Comparison of ENCODE assay signal across 1 cellular context in the genomic region with DNA sequence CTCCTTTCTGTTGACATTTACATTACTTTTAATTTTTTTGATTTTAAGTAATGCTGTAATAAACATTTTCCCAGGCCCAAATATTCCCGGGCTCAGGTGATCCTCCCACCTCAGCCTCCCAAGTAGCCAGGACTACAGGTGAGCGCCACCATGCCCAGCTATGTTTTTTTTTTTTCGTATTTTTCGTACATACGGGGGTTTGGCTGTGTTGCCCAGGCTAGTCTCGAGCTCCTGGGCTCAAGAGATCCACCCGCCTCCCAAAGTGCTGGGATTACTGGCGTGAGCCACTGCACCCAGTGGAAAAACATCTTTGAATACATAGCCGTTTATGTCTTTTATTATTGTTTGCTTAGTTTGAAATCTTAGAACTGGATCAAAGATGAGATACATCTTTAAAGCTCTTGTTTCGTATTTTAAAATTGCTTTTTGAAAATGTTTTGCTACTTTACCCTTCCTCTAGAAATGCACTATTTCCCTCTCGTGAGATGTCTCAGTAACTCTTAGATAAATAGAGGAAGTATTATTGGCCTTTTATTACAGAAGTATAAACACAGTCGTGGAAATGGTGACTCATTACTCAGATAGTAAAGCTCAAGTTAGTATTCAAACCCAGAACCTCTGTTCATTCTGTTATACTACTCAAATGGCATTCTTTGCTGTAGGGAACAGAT.
TF ChIP-seq lines count a peak whose summit lies in the region.

No MANE protein-coding gene starts in this region.

TF ChIP-seq in K562, 482 proteins besides CTCF, POLR2A, EP300 and RAD21 (continued from another document and continues in another):
- TF ChIP-seq, protein P1, sequence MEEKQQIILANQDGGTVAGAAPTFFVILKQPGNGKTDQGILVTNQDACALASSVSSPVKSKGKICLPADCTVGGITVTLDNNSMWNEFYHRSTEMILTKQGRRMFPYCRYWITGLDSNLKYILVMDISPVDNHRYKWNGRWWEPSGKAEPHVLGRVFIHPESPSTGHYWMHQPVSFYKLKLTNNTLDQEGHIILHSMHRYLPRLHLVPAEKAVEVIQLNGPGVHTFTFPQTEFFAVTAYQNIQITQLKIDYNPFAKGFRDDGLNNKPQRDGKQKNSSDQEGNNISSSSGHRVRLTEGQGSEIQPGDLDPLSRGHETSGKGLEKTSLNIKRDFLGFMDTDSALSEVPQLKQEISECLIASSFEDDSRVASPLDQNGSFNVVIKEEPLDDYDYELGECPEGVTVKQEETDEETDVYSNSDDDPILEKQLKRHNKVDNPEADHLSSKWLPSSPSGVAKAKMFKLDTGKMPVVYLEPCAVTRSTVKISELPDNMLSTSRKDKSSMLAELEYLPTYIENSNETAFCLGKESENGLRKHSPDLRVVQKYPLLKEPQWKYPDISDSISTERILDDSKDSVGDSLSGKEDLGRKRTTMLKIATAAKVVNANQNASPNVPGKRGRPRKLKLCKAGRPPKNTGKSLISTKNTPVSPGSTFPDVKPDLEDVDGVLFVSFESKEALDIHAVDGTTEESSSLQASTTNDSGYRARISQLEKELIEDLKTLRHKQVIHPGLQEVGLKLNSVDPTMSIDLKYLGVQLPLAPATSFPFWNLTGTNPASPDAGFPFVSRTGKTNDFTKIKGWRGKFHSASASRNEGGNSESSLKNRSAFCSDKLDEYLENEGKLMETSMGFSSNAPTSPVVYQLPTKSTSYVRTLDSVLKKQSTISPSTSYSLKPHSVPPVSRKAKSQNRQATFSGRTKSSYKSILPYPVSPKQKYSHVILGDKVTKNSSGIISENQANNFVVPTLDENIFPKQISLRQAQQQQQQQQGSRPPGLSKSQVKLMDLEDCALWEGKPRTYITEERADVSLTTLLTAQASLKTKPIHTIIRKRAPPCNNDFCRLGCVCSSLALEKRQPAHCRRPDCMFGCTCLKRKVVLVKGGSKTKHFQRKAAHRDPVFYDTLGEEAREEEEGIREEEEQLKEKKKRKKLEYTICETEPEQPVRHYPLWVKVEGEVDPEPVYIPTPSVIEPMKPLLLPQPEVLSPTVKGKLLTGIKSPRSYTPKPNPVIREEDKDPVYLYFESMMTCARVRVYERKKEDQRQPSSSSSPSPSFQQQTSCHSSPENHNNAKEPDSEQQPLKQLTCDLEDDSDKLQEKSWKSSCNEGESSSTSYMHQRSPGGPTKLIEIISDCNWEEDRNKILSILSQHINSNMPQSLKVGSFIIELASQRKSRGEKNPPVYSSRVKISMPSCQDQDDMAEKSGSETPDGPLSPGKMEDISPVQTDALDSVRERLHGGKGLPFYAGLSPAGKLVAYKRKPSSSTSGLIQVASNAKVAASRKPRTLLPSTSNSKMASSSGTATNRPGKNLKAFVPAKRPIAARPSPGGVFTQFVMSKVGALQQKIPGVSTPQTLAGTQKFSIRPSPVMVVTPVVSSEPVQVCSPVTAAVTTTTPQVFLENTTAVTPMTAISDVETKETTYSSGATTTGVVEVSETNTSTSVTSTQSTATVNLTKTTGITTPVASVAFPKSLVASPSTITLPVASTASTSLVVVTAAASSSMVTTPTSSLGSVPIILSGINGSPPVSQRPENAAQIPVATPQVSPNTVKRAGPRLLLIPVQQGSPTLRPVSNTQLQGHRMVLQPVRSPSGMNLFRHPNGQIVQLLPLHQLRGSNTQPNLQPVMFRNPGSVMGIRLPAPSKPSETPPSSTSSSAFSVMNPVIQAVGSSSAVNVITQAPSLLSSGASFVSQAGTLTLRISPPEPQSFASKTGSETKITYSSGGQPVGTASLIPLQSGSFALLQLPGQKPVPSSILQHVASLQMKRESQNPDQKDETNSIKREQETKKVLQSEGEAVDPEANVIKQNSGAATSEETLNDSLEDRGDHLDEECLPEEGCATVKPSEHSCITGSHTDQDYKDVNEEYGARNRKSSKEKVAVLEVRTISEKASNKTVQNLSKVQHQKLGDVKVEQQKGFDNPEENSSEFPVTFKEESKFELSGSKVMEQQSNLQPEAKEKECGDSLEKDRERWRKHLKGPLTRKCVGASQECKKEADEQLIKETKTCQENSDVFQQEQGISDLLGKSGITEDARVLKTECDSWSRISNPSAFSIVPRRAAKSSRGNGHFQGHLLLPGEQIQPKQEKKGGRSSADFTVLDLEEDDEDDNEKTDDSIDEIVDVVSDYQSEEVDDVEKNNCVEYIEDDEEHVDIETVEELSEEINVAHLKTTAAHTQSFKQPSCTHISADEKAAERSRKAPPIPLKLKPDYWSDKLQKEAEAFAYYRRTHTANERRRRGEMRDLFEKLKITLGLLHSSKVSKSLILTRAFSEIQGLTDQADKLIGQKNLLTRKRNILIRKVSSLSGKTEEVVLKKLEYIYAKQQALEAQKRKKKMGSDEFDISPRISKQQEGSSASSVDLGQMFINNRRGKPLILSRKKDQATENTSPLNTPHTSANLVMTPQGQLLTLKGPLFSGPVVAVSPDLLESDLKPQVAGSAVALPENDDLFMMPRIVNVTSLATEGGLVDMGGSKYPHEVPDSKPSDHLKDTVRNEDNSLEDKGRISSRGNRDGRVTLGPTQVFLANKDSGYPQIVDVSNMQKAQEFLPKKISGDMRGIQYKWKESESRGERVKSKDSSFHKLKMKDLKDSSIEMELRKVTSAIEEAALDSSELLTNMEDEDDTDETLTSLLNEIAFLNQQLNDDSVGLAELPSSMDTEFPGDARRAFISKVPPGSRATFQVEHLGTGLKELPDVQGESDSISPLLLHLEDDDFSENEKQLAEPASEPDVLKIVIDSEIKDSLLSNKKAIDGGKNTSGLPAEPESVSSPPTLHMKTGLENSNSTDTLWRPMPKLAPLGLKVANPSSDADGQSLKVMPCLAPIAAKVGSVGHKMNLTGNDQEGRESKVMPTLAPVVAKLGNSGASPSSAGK (IDR thresholded peaks at IDR 0.05), result no peak
- TF ChIP-seq, protein P2, sequence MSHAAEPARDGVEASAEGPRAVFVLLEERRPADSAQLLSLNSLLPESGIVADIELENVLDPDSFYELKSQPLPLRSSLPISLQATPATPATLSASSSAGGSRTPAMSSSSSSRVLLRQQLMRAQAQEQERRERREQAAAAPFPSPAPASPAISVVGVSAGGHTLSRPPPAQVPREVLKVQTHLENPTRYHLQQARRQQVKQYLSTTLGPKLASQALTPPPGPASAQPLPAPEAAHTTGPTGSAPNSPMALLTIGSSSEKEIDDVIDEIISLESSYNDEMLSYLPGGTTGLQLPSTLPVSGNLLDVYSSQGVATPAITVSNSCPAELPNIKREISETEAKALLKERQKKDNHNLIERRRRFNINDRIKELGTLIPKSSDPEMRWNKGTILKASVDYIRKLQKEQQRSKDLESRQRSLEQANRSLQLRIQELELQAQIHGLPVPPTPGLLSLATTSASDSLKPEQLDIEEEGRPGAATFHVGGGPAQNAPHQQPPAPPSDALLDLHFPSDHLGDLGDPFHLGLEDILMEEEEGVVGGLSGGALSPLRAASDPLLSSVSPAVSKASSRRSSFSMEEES (CRISPR knock-in tag; IDR thresholded peaks at IDR 0.05), result no peak
- TF ChIP-seq GABPA (tag; conservative IDR thresholded peaks at IDR 0.05; ENCODE audit: low read depth) (no peak), ZNF212 (CRISPR knock-in tag; IDR thresholded peaks at IDR 0.05) (no peak), TRIM24 (IDR thresholded peaks at IDR 0.05) (no peak), ZC3H11A (IDR thresholded peaks at IDR 0.05; ENCODE audit: low read depth, low read length) (no peak), NUFIP1 (IDR thresholded peaks at IDR 0.05; ENCODE audit: partially characterized antibody) (peak; percentile 58), CHD1 (IDR thresholded peaks at IDR 0.05; ENCODE audit: low read length) (no peak), RBM25 (IDR thresholded peaks at IDR 0.05; ENCODE audit: low read depth, low read length, severe bottlenecking) (no peak), CREB1 (IDR thresholded peaks at IDR 0.05) (no peak), CREB1 (CRISPR knock-in tag; IDR thresholded peaks at IDR 0.05) (no peak), ZBTB1 (CRISPR knock-in tag; IDR thresholded peaks at IDR 0.05; ENCODE audit: borderline replicate concordance, low read depth) (no peak), ZNF644 (tag; IDR thresholded peaks at IDR 0.05; ENCODE audit: low read depth) (no peak), NONO (IDR thresholded peaks at IDR 0.05; ENCODE audit: low read depth in 2 of 2, low read length in 1 of 2) (no peak), NR3C1 (CRISPR knock-in tag; IDR thresholded peaks at IDR 0.05) (no peak), SPI1 (IDR thresholded peaks at IDR 0.05; ENCODE audit: borderline replicate concordance, low read depth, low read length) (no peak), KAT8 (IDR thresholded peaks at IDR 0.05; ENCODE audit: low read depth) (no peak), ZNF146 (CRISPR knock-in tag; IDR thresholded peaks at IDR 0.05; ENCODE audit: unreplicated experiment) (no peak), KDM4B (IDR thresholded peaks at IDR 0.05; ENCODE audit: borderline replicate concordance in 2 of 2, low read depth in 1 of 2) (no peak), JUND (IDR thresholded peaks at IDR 0.05; ENCODE audit: borderline replicate concordance, low read depth, low read length) (peak; percentile 95), JUND (tag; IDR thresholded peaks at IDR 0.05; ENCODE audit: borderline replicate concordance, low read depth, low read length) (peak; percentile 98), ZNF785 (CRISPR knock-in tag; IDR thresholded peaks at IDR 0.05) (no peak), ZFX (CRISPR knock-in tag; IDR thresholded peaks at IDR 0.05) (no peak), CHD4 (IDR thresholded peaks at IDR 0.05; ENCODE audit: insufficient read depth, insufficient replicate concordance, low read depth, low read length, poor library complexity, severe bottlenecking) (no peak), PHB2 (IDR thresholded peaks at IDR 0.05; ENCODE audit: low read depth) (no peak), BACH1 (tag; IDR thresholded peaks at IDR 0.05) (no peak), CCAR2 (IDR thresholded peaks at IDR 0.05; ENCODE audit: low read depth, low read length) (no peak), ZNF589 (CRISPR knock-in tag; IDR thresholded peaks at IDR 0.05; ENCODE audit: low read depth) (0 out of 2 replicates have a peak, but pooled peaks have one; percentile 40), ZNF316 (IDR thresholded peaks at IDR 0.05) (no peak), EGR1 (conservative IDR thresholded peaks at IDR 0.05) (no peak), MEF2D (tag; conservative IDR thresholded peaks at IDR 0.05; ENCODE audit: low read depth) (peak; percentile 15; the same call in 1 of the 2 replicates), LCOR (CRISPR knock-in tag; IDR thresholded peaks at IDR 0.05) (no peak), ZKSCAN1 (IDR thresholded peaks at IDR 0.05; ENCODE audit: low read depth, low read length) (no peak), SMARCA4 (IDR thresholded peaks at IDR 0.05) (peak; percentile 83; the same call in 1 of the 2 replicates), GTF2E2 (tag; IDR thresholded peaks at IDR 0.05) (no peak; the same call in 1 of the 2 replicates), CEBPB (tag; IDR thresholded peaks at IDR 0.05) (no peak), SMAD4 (CRISPR knock-in tag; conservative IDR thresholded peaks at IDR 0.05) (0 out of 2 replicates have a peak, but pooled peaks have one; percentile 48), ZNF41 (CRISPR knock-in tag; conservative IDR thresholded peaks at IDR 0.05) (no peak), HNRNPH1 (optimal IDR thresholded peaks at IDR 0.05; ENCODE audit: low read depth, low read length) (no peak), ZNF133 (CRISPR knock-in tag; IDR thresholded peaks at IDR 0.05) (no peak), ATF7 (IDR thresholded peaks at IDR 0.05) (peak; percentile 52; the same call in 1 of the 2 replicates), CBFB (CRISPR knock-in tag; IDR thresholded peaks at IDR 0.05) (no peak), ZNF75A (CRISPR knock-in tag; IDR thresholded peaks at IDR 0.05) (no peak), KDM5B (IDR thresholded peaks at IDR 0.05; ENCODE audit: insufficient replicate concordance, low read depth, low read length) (no peak), L3MBTL2 (IDR thresholded peaks at IDR 0.05) (no peak), ZNF3 (CRISPR knock-in tag; IDR thresholded peaks at IDR 0.05) (no peak), PURB (CRISPR knock-in tag; IDR thresholded peaks at IDR 0.05; ENCODE audit: low read depth) (no peak), ZNF586 (CRISPR knock-in tag; conservative IDR thresholded peaks at IDR 0.05) (no peak)
- TF ChIP-seq, protein P3, sequence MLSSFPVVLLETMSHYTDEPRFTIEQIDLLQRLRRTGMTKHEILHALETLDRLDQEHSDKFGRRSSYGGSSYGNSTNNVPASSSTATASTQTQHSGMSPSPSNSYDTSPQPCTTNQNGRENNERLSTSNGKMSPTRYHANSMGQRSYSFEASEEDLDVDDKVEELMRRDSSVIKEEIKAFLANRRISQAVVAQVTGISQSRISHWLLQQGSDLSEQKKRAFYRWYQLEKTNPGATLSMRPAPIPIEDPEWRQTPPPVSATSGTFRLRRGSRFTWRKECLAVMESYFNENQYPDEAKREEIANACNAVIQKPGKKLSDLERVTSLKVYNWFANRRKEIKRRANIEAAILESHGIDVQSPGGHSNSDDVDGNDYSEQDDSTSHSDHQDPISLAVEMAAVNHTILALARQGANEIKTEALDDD (IDR thresholded peaks at IDR 0.05), result peak; percentile 93
- TF ChIP-seq, protein P4, sequence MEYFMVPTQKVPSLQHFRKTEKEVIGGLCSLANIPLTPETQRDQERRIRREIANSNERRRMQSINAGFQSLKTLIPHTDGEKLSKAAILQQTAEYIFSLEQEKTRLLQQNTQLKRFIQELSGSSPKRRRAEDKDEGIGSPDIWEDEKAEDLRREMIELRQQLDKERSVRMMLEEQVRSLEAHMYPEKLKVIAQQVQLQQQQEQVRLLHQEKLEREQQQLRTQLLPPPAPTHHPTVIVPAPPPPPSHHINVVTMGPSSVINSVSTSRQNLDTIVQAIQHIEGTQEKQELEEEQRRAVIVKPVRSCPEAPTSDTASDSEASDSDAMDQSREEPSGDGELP (CRISPR knock-in tag; IDR thresholded peaks at IDR 0.05; ENCODE audit: borderline replicate concordance), result no peak
- TF ChIP-seq, protein P5, sequence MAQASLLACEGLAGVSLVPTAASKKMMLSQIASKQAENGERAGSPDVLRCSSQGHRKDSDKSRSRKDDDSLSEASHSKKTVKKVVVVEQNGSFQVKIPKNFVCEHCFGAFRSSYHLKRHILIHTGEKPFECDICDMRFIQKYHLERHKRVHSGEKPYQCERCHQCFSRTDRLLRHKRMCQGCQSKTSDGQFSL (CRISPR knock-in tag; IDR thresholded peaks at IDR 0.05), result no peak
- TF ChIP-seq, protein P5 (tag; IDR thresholded peaks at IDR 0.05), result no peak
